In the genomic region with DNA sequence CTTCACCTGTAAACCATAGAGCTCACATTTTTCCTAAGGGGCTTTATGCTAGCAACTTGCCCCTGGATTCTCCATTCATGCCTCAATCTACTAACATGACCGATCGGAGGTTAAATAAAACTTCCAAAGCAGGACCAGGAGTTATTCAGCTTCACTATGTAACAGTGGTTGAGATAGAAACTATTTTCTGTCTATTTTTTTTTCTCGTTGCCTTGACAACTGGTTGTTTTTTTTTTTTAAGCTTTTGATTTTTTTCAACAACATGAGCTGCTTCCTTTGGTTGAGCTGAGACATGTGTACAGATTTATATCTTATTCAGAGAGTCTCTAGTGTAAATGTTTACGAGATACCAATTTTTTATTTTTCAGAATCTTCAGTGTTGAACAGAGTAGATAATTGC, we compare ENCODE assay signal across 9 cellular contexts.
A peak's percentile ranks its signal among the peaks of the same experiment; 100 is the strongest.
DNase-seq lines count a peak whose midpoint lies in the region; ATAC-seq, FAIRE-seq and TF ChIP-seq lines count a peak whose summit lies in the region.
"Had no signal": no experiment of that assay in that cellular context is flagged by ENCODE, and none has a peak within 500 bp of the region (broad histone marks: within the 10 kb centered on the region; RNA-seq: fewer than 3 reads in every experiment).

No MANE protein-coding gene starts in this region.

- H3K4me1 ChIP-seq in osteoblast (ENCODE audit: insufficient read depth, low read length) = peaks cover 13% of the 10 kb centered on the region

- H3K27ac ChIP-seq in osteoblast (ENCODE audit: low read depth, low read length) = peak overlapping the region; percentile 6

- TF ChIP-seq CTCF in osteoblast (IDR thresholded peaks at IDR 0.05; ENCODE audit: extremely low read depth, low read depth, low read length) = no peak

- H3K27me3 ChIP-seq in osteoblast (ENCODE audit: insufficient read depth, low read length) = no peaks in the 10 kb centered on the region

- no peak overlapping the region for H3K4me3 ChIP-seq in osteoblast (ENCODE audit: insufficient read depth, low read length)

- no peaks in the 10 kb centered on the region for H3K79me2 ChIP-seq in osteoblast (ENCODE audit: insufficient read depth, low read length)

- no peak overlapping the region for H2AFZ ChIP-seq in osteoblast (ENCODE audit: low read length)

- ATAC-seq in HG03045 (IDR thresholded peaks at IDR 0.05; ENCODE audit: unreplicated experiment) (no peak), HG03520 (IDR thresholded peaks at IDR 0.05; ENCODE audit: unreplicated experiment) (no peak)

- H3K4me2 ChIP-seq in osteoblast (ENCODE audit: insufficient read depth, low read length) = peak overlapping the region; percentile 18

- DNase-seq in ELR (ENCODE audit: low read depth) (peak; percentile 24), RPMI7951 (ENCODE audit: low read depth) (peak; percentile 51), osteoblast (ENCODE audit: insufficient read length, low spot score, missing footprints) (peak; percentile 72), NCI-H2107 (lab: John Stamatoyannopoulos, UW) (no peak)
- DNase-seq: midbrain, NCI-H526 treated with DMSO at 0.1 percent for 48 hours had no signal

- H3K36me3 ChIP-seq in osteoblast (ENCODE audit: insufficient read depth, low read length) = no peaks in the 10 kb centered on the region

- no peaks in the 10 kb centered on the region for H3K9me3 ChIP-seq in osteoblast (ENCODE audit: low read depth, low read length)

- no peaks in the 10 kb centered on the region for H4K20me1 ChIP-seq in osteoblast (ENCODE audit: insufficient read depth, low read length)

- FAIRE-seq in endometrium (lab: Jason Lieb, UNC) = peak; percentile 96
